Comparison of ENCODE assay signal across 9 cellular contexts in the genomic region with DNA sequence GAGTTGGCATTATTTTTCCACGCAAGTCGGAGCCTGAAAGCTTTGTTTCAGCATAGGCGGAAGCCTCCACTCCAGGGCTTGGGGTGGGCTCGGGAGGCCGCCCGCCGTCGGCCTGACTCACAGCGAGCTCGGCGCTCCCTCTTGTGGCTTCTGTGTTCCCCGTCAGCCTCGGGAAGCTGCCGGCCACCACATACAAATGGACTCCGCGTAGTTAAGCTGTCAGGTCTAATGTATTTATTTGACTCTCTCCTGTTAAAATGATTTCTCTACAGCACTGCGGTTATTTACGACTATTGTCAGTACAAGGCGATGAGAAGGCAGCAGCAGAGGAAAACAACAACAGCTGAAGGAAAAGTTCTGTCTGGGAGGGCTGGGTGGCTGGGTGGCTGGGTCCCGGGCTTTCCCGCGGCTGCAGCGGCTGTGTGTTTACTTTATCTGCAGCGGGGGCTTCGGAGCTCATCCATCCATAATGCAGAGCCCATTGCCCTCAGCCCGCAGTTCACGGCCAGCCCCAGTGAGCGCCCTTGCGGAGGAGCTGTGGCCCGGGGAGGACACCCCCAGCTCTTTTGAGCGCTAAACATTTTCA.
A peak's percentile ranks its signal among the peaks of the same experiment; 100 is the strongest.
DNase-seq lines count a peak whose midpoint lies in the region; TF ChIP-seq lines count a peak whose summit lies in the region.
"Had no signal": no experiment of that assay in that cellular context is flagged by ENCODE, and none has a peak within 500 bp of the region (broad histone marks: within the 10 kb centered on the region; RNA-seq: fewer than 3 reads in every experiment).

No MANE protein-coding gene starts in this region.

- no peaks in the 10 kb centered on the region for H3K36me3 Mint-ChIP-seq in nephron (ENCODE audit: low read depth)
- H3K36me3 Mint-ChIP-seq: CD4-positive, CD25-positive, alpha-beta regulatory T cell had no signal

- peak overlapping the region; percentile 28 to 73 (median 65) for H3K27ac Mint-ChIP-seq in nephron
- H3K27ac Mint-ChIP-seq: CD4-positive, CD25-positive, alpha-beta regulatory T cell had no signal

- peaks cover 74% of the 10 kb centered on the region for H3K27me3 Mint-ChIP-seq in nephron (ENCODE audit: low read depth)

- H3K4me3 ChIP-seq in H7 (ENCODE audit: insufficient read depth, low read depth, low read length) (peak overlapping the region; percentile 29), NB4 (ENCODE audit: low read depth, low read length) (no peak overlapping the region)

- DNase-seq in NOMO-1 (lab: John Stamatoyannopoulos, UW; ENCODE audit: unreplicated experiment in 2 of 2) (peak; percentile 4 to 8), NOMO-1 treated with dmso at 0.1 percent for 144 hours (lab: John Stamatoyannopoulos, UW; ENCODE audit: unreplicated experiment) (no peak), H7 (peak; percentile 83), NB4 (ENCODE audit: low read depth) (peak; percentile 48), SW480 (ENCODE audit: low spot score) (peak; percentile 61), fibroblast of peridontal ligament (ENCODE audit: extremely low read depth) (peak; percentile 63), ureter (ENCODE audit: low spot score) (peak; percentile 66)

- TF ChIP-seq POLR2A in NB4 (IDR thresholded peaks at IDR 0.05; ENCODE audit: extremely low read depth, insufficient read length), result no peak

- no peaks in the 10 kb centered on the region for H3K36me3 ChIP-seq in H7 (replicated peaks; ENCODE audit: control insufficient read depth, insufficient read depth, low read length)

- H3K4me1 Mint-ChIP-seq in nephron, result peaks cover 14% of the 10 kb centered on the region

- peak overlapping the region; percentile 74 to 84 (median 80) for H3K4me3 Mint-ChIP-seq in nephron
- H3K4me3 Mint-ChIP-seq: CD4-positive, CD25-positive, alpha-beta regulatory T cell had no signal

- H3K9me3 Mint-ChIP-seq in nephron, result no peaks in the 10 kb centered on the region
- H3K9me3 Mint-ChIP-seq: CD4-positive, CD25-positive, alpha-beta regulatory T cell had no signal

- peaks cover 14% of the 10 kb centered on the region for H3K27me3 ChIP-seq in H7 (ENCODE audit: control insufficient read depth, insufficient read depth, low read length)

- TF ChIP-seq CTCF in NB4 (IDR thresholded peaks at IDR 0.05; ENCODE audit: low read depth, low read length) (no peak), nephron (IDR thresholded peaks at IDR 0.05; ENCODE audit: unreplicated experiment in 3 of 3) (peak; percentile 83 to 95 (median 93))
